Comparison of ENCODE assay signal across 20 cellular contexts in genomic region chr1:150649441-150649840, GRCh38. TPM values are rescaled to one million over a fixed set of nuclear protein-coding genes. Genes with fewer than 3 reads are reported as not detected.
DNase-seq lines count a peak whose midpoint lies in the region; ATAC-seq and TF ChIP-seq lines count a peak whose summit lies in the region.
"Had no signal": no experiment of that assay in that cellular context is flagged by ENCODE, and none has a peak within 500 bp of the region (broad histone marks: within the 10 kb centered on the region; RNA-seq: fewer than 3 reads in every experiment).

No MANE protein-coding gene starts in this region.

- peak overlapping the region; percentile 12 for H3K27ac Mint-ChIP-seq in MCF 10A (ENCODE audit: low read depth, unreplicated experiment)
- peak overlapping the region; percentile 82 for H3K27ac Mint-ChIP-seq in WTC11
- no peak overlapping the region for H3K27ac Mint-ChIP-seq in T-cell
- H3K27ac Mint-ChIP-seq in HFFc6: no peak overlapping the region
- H3K27ac Mint-ChIP-seq: B cell, H9 had no signal

- no peaks in the 10 kb centered on the region for H3K9me2 ChIP-seq in hepatocyte (replicated peaks; ENCODE audit: insufficient read depth)

- H3K4me3 ChIP-seq in breast epithelium: no peak overlapping the region
- H3K4me3 ChIP-seq in thyroid gland (replicated peaks in 1 of 3): no peak overlapping the region
- H3K4me3 ChIP-seq in hepatocyte: no peak overlapping the region
- H3K4me3 ChIP-seq: SJCRH30 had no signal

- H3K9me3 ChIP-seq in breast epithelium: no peaks in the 10 kb centered on the region
- no peaks in the 10 kb centered on the region for H3K9me3 ChIP-seq in thyroid gland
- H3K9me3 ChIP-seq in hepatocyte (ENCODE audit: low read depth): no peaks in the 10 kb centered on the region
- H3K9me3 ChIP-seq: SJCRH30 had no signal

- WGBS in thyroid gland, 2 donors: 8 to 33% methylated on average over 1 of the region's 1 CpG
- WGBS in hepatocyte (ENCODE audit: low lambda C conversion rate, missing lambda C conversion rate): 100% methylated on average over 1 of the region's 1 CpG

- H3K27ac ChIP-seq in breast epithelium (peak overlapping the region in 1 of 2 donors; percentile 54), thyroid gland (peak overlapping the region; percentile 37 to 62 (median 42)), hepatocyte (no peak overlapping the region)
- H3K27ac ChIP-seq: HL-60, SJCRH30 had no signal

- no peak for TF ChIP-seq POLR2A in breast epithelium (IDR thresholded peaks at IDR 0.05)
- no peak for TF ChIP-seq POLR2A in thyroid gland (IDR thresholded peaks at IDR 0.05)

- H3K4me3 Mint-ChIP-seq in MCF 10A (ENCODE audit: unreplicated experiment) (no peak overlapping the region), WTC11 (no peak overlapping the region), T-cell (no peak overlapping the region), HFFc6 (no peak overlapping the region)
- H3K4me3 Mint-ChIP-seq: B cell, CD14-positive monocyte, H9 had no signal

- no peak for TF ChIP-seq CTCF in MCF 10A (IDR thresholded peaks at IDR 0.05; ENCODE audit: unreplicated experiment)
- TF ChIP-seq CTCF in breast epithelium (IDR thresholded peaks at IDR 0.05): no peak
- no peak for TF ChIP-seq CTCF in WTC11 (IDR thresholded peaks at IDR 0.05)
- TF ChIP-seq CTCF in thyroid gland (IDR thresholded peaks at IDR 0.05): no peak
- TF ChIP-seq CTCF in hepatocyte (IDR thresholded peaks at IDR 0.05; ENCODE audit: poor library complexity): no peak
- no peak for TF ChIP-seq CTCF in HFFc6 (IDR thresholded peaks at IDR 0.05)

- H3K36me3 Mint-ChIP-seq in MCF 10A (ENCODE audit: insufficient read depth, unreplicated experiment): peaks cover 91% of the 10 kb centered on the region
- peaks cover 50% of the 10 kb centered on the region for H3K36me3 Mint-ChIP-seq in WTC11
- peaks cover 34% of the 10 kb centered on the region for H3K36me3 Mint-ChIP-seq in T-cell
- H3K36me3 Mint-ChIP-seq in HFFc6 (ENCODE audit: low read depth): peaks cover 14% of the 10 kb centered on the region

- no TSS peak for BruUV-seq in MCF 10A (replicated peaks; lab: Mats Ljungman, UMichigan)

- H3K79me2 ChIP-seq in hepatocyte: peaks cover 5% of the 10 kb centered on the region

- H3K27me3 Mint-ChIP-seq in MCF 10A (ENCODE audit: insufficient read depth, unreplicated experiment) (no peaks in the 10 kb centered on the region), WTC11 (ENCODE audit: low read depth) (no peaks in the 10 kb centered on the region), T-cell (no peaks in the 10 kb centered on the region), HFFc6 (ENCODE audit: insufficient read depth) (no peaks in the 10 kb centered on the region)
- H3K27me3 Mint-ChIP-seq: B cell had no signal

- DNase-seq in MCF 10A (ENCODE audit: unreplicated experiment) (no peak), breast epithelium (ENCODE audit: low spot score in 2 of 2) (no peak), WTC11 (ENCODE audit: low spot score) (no peak), left ventricle myocardium superior (no peak), thyroid gland (peak; percentile 69 to 74), T-cell (no peak), hepatocyte (ENCODE audit: low spot score) (no peak), HFFc6 (no peak)
- DNase-seq: GDM1, H9, KBM-7, NCI-H1092, NCI-H1436, NCI-H1930, SJCRH30 had no signal

- intact Hi-C loops in MCF 10A (cut with micrococcal nuclease): no loop called here
- intact Hi-C loops in breast epithelium (cut with DNase I; ENCODE audit: low total_unique reads): no loop called here
- intact Hi-C loops in left ventricle myocardium superior (cut with micrococcal nuclease): no loop called here
- intact Hi-C loops in thyroid gland (cut with DNase I): loop anchor here (10.0 kb wide), 1 partner anchor 175 kb away; no protein-coding TSS in a partner anchor

- H3K9me3 Mint-ChIP-seq in MCF 10A (ENCODE audit: unreplicated experiment) (no peaks in the 10 kb centered on the region), WTC11 (no peaks in the 10 kb centered on the region), T-cell (no peaks in the 10 kb centered on the region), HFFc6 (no peaks in the 10 kb centered on the region)
- H3K9me3 Mint-ChIP-seq: CD14-positive monocyte, H9 had no signal

- ATAC-seq in WTC11 (no peak), left ventricle myocardium superior (peak; percentile 25), T-cell (replicated peaks in 1 of 4) (no peak)
- ATAC-seq: HepG2, Panc1 had no signal

- H2AFZ ChIP-seq in hepatocyte: no peak overlapping the region

- H3K4me1 ChIP-seq in breast epithelium: no peaks in the 10 kb centered on the region
- peaks cover 8 to 25% of the 10 kb centered on the region in 2 donors for H3K4me1 ChIP-seq in thyroid gland
- H3K4me1 ChIP-seq in hepatocyte (ENCODE audit: insufficient read depth): peaks cover 3% of the 10 kb centered on the region
- H3K4me1 ChIP-seq: SJCRH30 had no signal

- H3K36me3 ChIP-seq in breast epithelium (no peaks in the 10 kb centered on the region), thyroid gland (peaks cover 8% of the 10 kb centered on the region in 2 donors), hepatocyte (replicated peaks; ENCODE audit: insufficient read depth, low read depth) (no peaks in the 10 kb centered on the region)

- H3K4me1 Mint-ChIP-seq in MCF 10A (ENCODE audit: insufficient read depth, unreplicated experiment) (no peaks in the 10 kb centered on the region), WTC11 (peaks cover 40% of the 10 kb centered on the region), T-cell (peaks cover 0 to 3% (median 0%) of the 10 kb centered on the region in 3 donors), HFFc6 (ENCODE audit: low read depth) (no peaks in the 10 kb centered on the region; the same call in 1 of the 2 replicates)
- H3K4me1 Mint-ChIP-seq: B cell, CD14-positive monocyte had no signal

- H3K4me2 ChIP-seq in hepatocyte: no peak overlapping the region

- CTCF ChIA-PET in MCF 10A (lab: Yijun Ruan, JAX) (interaction anchor here (0.5 to 1.6 kb wide), 5 partner anchors 16 to 91 kb away, joined by 3 to 5 read pairs (median 3); no protein-coding TSS in a partner anchor), WTC11 (lab: Charles Lee) (interaction anchor here (1.1 to 1.8 kb wide), 2 partner anchors 117 to 164 kb away, joined by 3 to 4 read pairs; no protein-coding TSS in a partner anchor), T-cell (lab: Charles Lee) (interaction anchor here in 1 of 2 donors (1.1 kb wide), 1 partner anchor 450 kb away, joined by 3 read pairs; no protein-coding TSS in a partner anchor)

- H3K27me3 ChIP-seq in breast epithelium: no peaks in the 10 kb centered on the region
- no peaks in the 10 kb centered on the region for H3K27me3 ChIP-seq in thyroid gland
- no peaks in the 10 kb centered on the region for H3K27me3 ChIP-seq in hepatocyte
- H3K27me3 ChIP-seq: SJCRH30 had no signal

- POLR2A ChIA-PET in MCF 10A (lab: Yijun Ruan, JAX): interaction anchor here (0.6 to 3.6 kb wide), 2 partner anchors 20 to 232 kb away, joined by 3 to 14 read pairs; partner anchors contain the start of gene ENSA
- POLR2A ChIA-PET in WTC11 (lab: Charles Lee): interaction anchor here (0.5 to 1.5 kb wide), 2 partner anchors 20 to 273 kb away, joined by 4 to 5 read pairs; partner anchors contain the start of gene ENSA
- POLR2A ChIA-PET in T-cell (lab: Charles Lee): interaction anchor here in 1 of 2 donors (0.6 kb wide), 1 partner anchor 341 kb away, joined by 3 read pairs; no protein-coding TSS in a partner anchor

- H4K20me1 ChIP-seq in hepatocyte (ENCODE audit: insufficient read depth, poor library complexity, severe bottlenecking): no peaks in the 10 kb centered on the region

TF ChIP-seq in WTC11, 78 proteins besides CTCF, POLR2A, EP300 and RAD21:
- TF ChIP-seq TCF7 (CRISPR knock-in tag; IDR thresholded peaks at IDR 0.05; ENCODE audit: low read depth) (no peak), ZNF423 (CRISPR knock-in tag; IDR thresholded peaks at IDR 0.05) (no peak), KAT7 (CRISPR knock-in tag; IDR thresholded peaks at IDR 0.05; ENCODE audit: borderline replicate concordance) (no peak), NFE2L1 (CRISPR knock-in tag; IDR thresholded peaks at IDR 0.05) (no peak), PREB (CRISPR knock-in tag; IDR thresholded peaks at IDR 0.05; ENCODE audit: borderline replicate concordance) (no peak), ZNF121 (CRISPR knock-in tag; IDR thresholded peaks at IDR 0.05) (no peak), PRRX2 (CRISPR knock-in tag; IDR thresholded peaks at IDR 0.05) (no peak), E2F5 (CRISPR knock-in tag; IDR thresholded peaks at IDR 0.05) (no peak), GTF2I (CRISPR knock-in tag; conservative IDR thresholded peaks at IDR 0.05) (no peak)

RNA-seq across cellular contexts. Expression of gene ENSA, which starts 20.0 kb away (rescaled TPM):
- total RNA-seq in MCF 10A (2022) (261 and 294 TPM in 2 replicates), breast epithelium (100 to 1,000 TPM; 187 to 273 (median 194) TPM), WTC11 (2021) (219 to 254 TPM (median 224 TPM) in 3 replicates), left ventricle myocardium superior (126 TPM), thyroid gland (100 to 1,000 TPM; 183 to 292 (median 218) TPM), T-cell (100 to 1,000 TPM; 108 to 158 (median 110) TPM), hepatocyte (101 and 148 TPM in 2 replicates)
- 70.8 and 86.5 TPM in 2 replicates for polyA plus RNA-seq in hepatocyte
- 100 to 1,000 TPM; 111 to 124 (median 119) TPM for total RNA-seq in HFFc6 (2021; fragmentation: NEBNext Ultra II Directional; extraction: Animal tissue kit (Norgen Biotek cat#: 25700))

RNA-seq across cellular contexts. Expression of gene GOLPH3L, which starts 47.5 kb away (rescaled TPM):
- total RNA-seq in MCF 10A (2022): 68.5 and 76.9 TPM in 2 replicates
- 10 to 100 TPM; 22.2 to 44.3 (median 31.8) TPM for total RNA-seq in breast epithelium
- 39.5 to 46.1 TPM (median 43.3 TPM) in 3 replicates for total RNA-seq in WTC11 (2021)
- 15.1 TPM for total RNA-seq in left ventricle myocardium superior
- 10 to 100 TPM; 36.3 to 44.1 (median 39.2) TPM for total RNA-seq in thyroid gland
- total RNA-seq in T-cell: 10 to 100 TPM; 10.2 to 23.7 (median 21.5) TPM
- 20.8 and 36.7 TPM in 2 replicates for total RNA-seq in hepatocyte
- polyA plus RNA-seq in hepatocyte: 15.5 and 21.8 TPM in 2 replicates
- 10 to 100 TPM; 22.0 to 26.3 (median 24.6) TPM for total RNA-seq in HFFc6 (2021; fragmentation: NEBNext Ultra II Directional; extraction: Animal tissue kit (Norgen Biotek cat#: 25700))

Comparison
In these comparisons a context has a peak if more than half of its experiments do, and no peak if none do; other contexts are left out.
1. DNase-seq: peak in thyroid gland (2 of 2); none in MCF 10A (single experiment), breast epithelium (0 of 2), WTC11 (single experiment), left ventricle myocardium superior (single experiment), T-cell (0 of 34), hepatocyte (single experiment) and HFFc6 (single experiment).
2. H3K27ac Mint-ChIP-seq: peak in MCF 10A (single experiment) and WTC11 (single experiment); none in T-cell (0 of 2) and HFFc6 (single experiment).